ENCODE assay signal across 32 cellular contexts in genomic region chr1:206752481-206752880, GRCh38. TPM values are rescaled to one million over a fixed set of nuclear protein-coding genes. Genes with fewer than 3 reads are reported as not detected.
"Had no signal": no experiment of that assay in that cellular context is flagged by ENCODE, and none has a peak within 500 bp of the region (broad histone marks: within the 10 kb centered on the region; RNA-seq: fewer than 3 reads in every experiment).

No MANE protein-coding gene starts in this region.

- ATAC-seq: activated CD4-positive, alpha-beta T cell treated with anti-CD3 and anti-CD28 coated beads for 36 hours; activated CD4-positive, CD25-positive, alpha-beta regulatory T cell treated with anti-CD3 and anti-CD28 coated beads, Interleukin-2, amount 50 U/mL, for 24 hours; activated CD8-positive, alpha-beta T cell treated with anti-CD3 and anti-CD28 coated beads, Interleukin-2, amount 10 ng/mL, durations not matched to agents 7 days and 5 days; Panc1 had no signal

- H3K27me3 Mint-ChIP-seq: activated naive CD4-positive, alpha-beta T cell treated with anti-CD3 and anti-CD28 coated beads, Interleukin-2, amount 50 U/mL, for 24 hours; activated T-cell treated with anti-CD3 and anti-CD28 coated beads, Interleukin-2, amount 50 U/mL, for 24 hours had no signal

- H3K4me3 ChIP-seq: ascending aorta, cardiac muscle cell, MG63, SJCRH30, SK-N-MC had no signal

- H3K9me3 Mint-ChIP-seq: activated naive CD4-positive, alpha-beta T cell treated with anti-CD3 and anti-CD28 coated beads, Interleukin-2, amount 50 U/mL, for 24 hours; activated T-cell treated with anti-CD3 and anti-CD28 coated beads, Interleukin-2, amount 50 U/mL, for 24 hours had no signal

- H3K4me1 ChIP-seq: ascending aorta, SJCRH30 had no signal

- H3K9me3 ChIP-seq: ascending aorta, SJCRH30 had no signal

- H3K27ac Mint-ChIP-seq: activated CD4-positive, alpha-beta T cell treated with anti-CD3 and anti-CD28 coated beads for 36 hours; activated CD4-positive, alpha-beta T cell treated with anti-CD3 and anti-CD28 coated beads, Interleukin-2, amount 10 ng/mL, durations not matched to agents 7 days and 5 days; activated CD8-positive, alpha-beta T cell treated with anti-CD3 and anti-CD28 coated beads, Interleukin-2, amount 10 ng/mL, durations not matched to agents 7 days and 5 days; activated naive CD4-positive, alpha-beta T cell treated with anti-CD3 and anti-CD28 coated beads, Interleukin-2, amount 50 U/mL, for 24 hours; activated naive CD8-positive, alpha-beta T cell treated with anti-CD3 and anti-CD28 coated beads, Interleukin-2, amount 10 ng/mL, durations not matched to agents 7 days and 5 days; activated T-cell treated with anti-CD3 and anti-CD28 coated beads, Interleukin-2, amount 50 U/mL, for 24 hours; activated T-helper 2 cell treated with anti-CD3 and anti-CD28 coated beads, Interferon-gamma antibody, Interleukin-2, Interleukin-4, amounts not matched to agents 10 μg/mL and 5 μg/mL and 100 μg/mL, durations not matched to agents 14 hours and 24 hours and 36 hours; T-helper 2 cell treated with Interferon-gamma antibody and Interleukin-4, amounts not matched to agents 5 μg/mL and 100 μg/mL, for 36 hours had no signal

- DNase-seq: activated CD4-positive, alpha-beta T cell treated with anti-CD3 and anti-CD28 coated beads for 36 hours; activated CD4-positive, alpha-beta T cell treated with anti-CD3 and anti-CD28 coated beads, Interleukin-2, amount 10 ng/mL, durations not matched to agents 7 days and 5 days; activated CD4-positive, alpha-beta T cell treated with anti-CD3 and anti-CD28 coated beads, Interleukin-2, amount 50 U/mL, for 48 hours; activated CD8-positive, alpha-beta T cell treated with anti-CD3 and anti-CD28 coated beads, Interleukin-2, amount 10 ng/mL, durations not matched to agents 7 days and 5 days; activated gamma-delta T cell; activated naive CD4-positive, alpha-beta T cell treated with Interleukin-2 at 50 U/mL for 16 hours; activated naive CD8-positive, alpha-beta T cell treated with anti-CD3 and anti-CD28 coated beads, Interleukin-2, amount 10 ng/mL, durations not matched to agents 7 days and 5 days; activated T-cell treated with anti-CD3 and anti-CD28 coated beads, Interleukin-2, amount 50 U/mL, for 24 hours; amygdala; Kasumi-1; MG63; NCI-H1048; NCI-H1105 treated with DMSO at 0.1 percent for 48 hours; NCI-H1436; NCI-H1694; NCI-H1930; NCI-H2081 treated with DMSO at 0.1 percent for 48 hours; NCI-H345; NCI-H524 treated with DMSO at 0.1 percent for 48 hours; SHP77; SJCRH30 had no signal

- H3K36me3 ChIP-seq: ascending aorta, cardiac muscle cell, MG63, SJCRH30 had no signal

- H3K4me3 Mint-ChIP-seq: activated CD4-positive, alpha-beta T cell treated with anti-CD3 and anti-CD28 coated beads for 36 hours; activated CD4-positive, alpha-beta T cell treated with anti-CD3 and anti-CD28 coated beads, Interleukin-2, amount 10 ng/mL, durations not matched to agents 7 days and 5 days; activated CD8-positive, alpha-beta T cell treated with anti-CD3 and anti-CD28 coated beads, Interleukin-2, amount 10 ng/mL, durations not matched to agents 7 days and 5 days; activated naive CD4-positive, alpha-beta T cell treated with anti-CD3 and anti-CD28 coated beads, Interleukin-2, amount 50 U/mL, for 24 hours; activated naive CD8-positive, alpha-beta T cell treated with anti-CD3 and anti-CD28 coated beads, Interleukin-2, amount 10 ng/mL, durations not matched to agents 7 days and 5 days; activated T-cell treated with anti-CD3 and anti-CD28 coated beads, Interleukin-2, amount 50 U/mL, for 24 hours; T-helper 2 cell treated with Interferon-gamma antibody and Interleukin-4, amounts not matched to agents 5 μg/mL and 100 μg/mL, for 36 hours had no signal

RNA-seq across cellular contexts. Expression of gene IL19, which starts 18.1 kb away (rescaled TPM):
- total RNA-seq: activated CD4-positive, alpha-beta T cell treated with anti-CD3 and anti-CD28 coated beads for 36 hours; activated CD4-positive, alpha-beta T cell treated with anti-CD3 and anti-CD28 coated beads, Interleukin-2, amount 10 ng/mL, durations not matched to agents 7 days and 5 days; activated CD8-positive, alpha-beta T cell treated with anti-CD3 and anti-CD28 coated beads, Interleukin-2, amount 10 ng/mL, durations not matched to agents 7 days and 5 days; activated naive CD8-positive, alpha-beta T cell treated with anti-CD3 and anti-CD28 coated beads, Interleukin-2, amount 10 ng/mL, durations not matched to agents 7 days and 5 days; activated T-helper 2 cell treated with anti-CD3 and anti-CD28 coated beads, Interferon-gamma antibody, Interleukin-2, Interleukin-4, amounts not matched to agents 10 μg/mL and 5 μg/mL and 100 μg/mL, durations not matched to agents 14 hours and 24 hours and 36 hours; ascending aorta; cardiac muscle cell; NCI-H460; SJCRH30; T-helper 1 cell treated with Interleukin-12 subunit alpha and Interleukin-12 subunit beta and Interleukin-4 antibody, amounts not matched to agents 30 ng/mL and 1 ng/mL, for 36 hours had no signal

RNA-seq across cellular contexts. Expression of gene IL10, which starts 19.8 kb away (rescaled TPM):
- total RNA-seq: cardiac muscle cell, NCI-H460, RPMI7951 had no signal
